8 cellular contexts compared by ENCODE assay signal in the genomic region with DNA sequence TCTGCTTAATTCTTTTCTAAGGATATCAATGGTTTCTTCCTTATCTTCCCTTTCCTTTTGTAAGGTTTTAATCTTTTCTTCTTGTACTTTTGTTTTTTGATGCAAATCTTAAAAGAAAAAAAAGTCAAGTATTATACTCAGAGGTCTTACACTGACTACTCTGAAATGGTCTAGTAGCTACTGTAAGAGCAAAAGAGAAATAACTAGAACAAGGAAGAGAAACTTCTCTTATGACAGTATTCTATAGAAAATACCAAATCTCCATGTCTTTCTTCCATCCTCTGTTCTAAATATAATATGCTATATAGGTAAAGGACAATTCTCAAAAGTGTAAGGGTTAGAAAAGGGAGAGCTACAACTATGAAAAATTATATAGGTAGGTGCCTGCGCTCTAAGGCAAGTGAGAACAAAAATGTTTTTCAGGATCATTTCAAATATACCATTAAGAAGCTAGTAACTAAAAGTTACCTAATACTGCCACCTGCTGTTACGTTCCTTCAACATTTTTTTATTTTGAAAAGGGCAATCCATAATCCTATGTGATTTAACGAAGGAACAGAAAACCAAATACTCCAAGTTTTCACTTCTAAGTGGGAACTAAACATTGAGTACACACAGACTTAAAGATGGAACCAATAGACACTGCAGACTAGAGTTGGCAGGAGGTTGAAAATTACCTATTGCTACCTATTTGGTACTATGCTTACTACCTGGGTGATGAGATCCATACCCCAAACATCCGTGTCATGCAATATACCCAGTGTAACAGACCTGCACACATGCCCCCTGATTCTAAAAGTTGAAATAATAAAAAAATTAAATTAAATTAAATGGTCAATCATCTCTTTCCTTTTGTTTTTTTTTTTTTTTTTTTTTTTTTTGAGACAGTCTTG. TPM values are rescaled to one million over a fixed set of nuclear protein-coding genes. Genes with fewer than 3 reads are reported as not detected.
DNase-seq lines count a peak whose midpoint lies in the region; ATAC-seq and TF ChIP-seq lines count a peak whose summit lies in the region.

No MANE protein-coding gene starts in this region.

- H3K4me3 ChIP-seq in GM23338 = no peak overlapping the region
- no peak overlapping the region for H3K4me3 ChIP-seq in WERI-Rb-1 (ENCODE audit: low read depth, low read length)
- no peak overlapping the region for H3K4me3 ChIP-seq in cardiac muscle cell
- no peak overlapping the region for H3K4me3 ChIP-seq in gastrocnemius medialis

- intact Hi-C loops in gastrocnemius medialis (cut with DNase I; ENCODE audit: low total_unique reads) = loop anchor here (1.0 to 5.0 kb wide), 2 partner anchors 63 to 1315 kb away; no protein-coding TSS in a partner anchor

- peak; percentile 63 for DNase-seq in DMS153 treated with DMSO at 0.1 percent for 48 hours (lab: John Stamatoyannopoulos, UW; ENCODE audit: unreplicated experiment)
- DNase-seq in GM23338 (ENCODE audit: low spot score) = peak; percentile 69
- peak; percentile 56 for DNase-seq in NCI-H146 treated with DMSO at 0.1 percent for 48 hours (lab: John Stamatoyannopoulos, UW; ENCODE audit: unreplicated experiment)
- DNase-seq in WERI-Rb-1 = no peak
- peak; percentile 63 to 74 for DNase-seq in cardiac muscle cell (ENCODE audit: low read depth in 1 of 2, low spot score in 1 of 2)
- no peak for DNase-seq in gastrocnemius medialis
- no peak for DNase-seq in T1000 (lab: John Stamatoyannopoulos, UW)

- H3K9me2 ChIP-seq in GM23338 (ENCODE audit: insufficient read depth) = no peaks in the 10 kb centered on the region

- 0 out of 2 replicates have a peak, but pooled peaks cover 4% of the 10 kb centered on the region for H3K4me1 ChIP-seq in GM23338 (ENCODE audit: insufficient read depth)
- H3K4me1 ChIP-seq in cardiac muscle cell (ENCODE audit: low read depth) = peaks cover 30% of the 10 kb centered on the region
- no peaks in the 10 kb centered on the region for H3K4me1 ChIP-seq in gastrocnemius medialis

- TF ChIP-seq CTCF in GM23338 (conservative IDR thresholded peaks at IDR 0.05; ENCODE audit: low read depth in 2 of 2) = peak in 1 of 2 experiments; percentile 67; a peak in 3 of 4 replicates
- TF ChIP-seq CTCF in WERI-Rb-1 (IDR thresholded peaks at IDR 0.05; ENCODE audit: low read depth, low read length) = 0 out of 2 replicates have a peak, but pooled peaks have one; percentile 4
- peak; percentile 46 for TF ChIP-seq CTCF in cardiac muscle cell (IDR thresholded peaks at IDR 0.05; ENCODE audit: low read depth, low read length)
- peak; percentile 36 to 56 (median 44) for TF ChIP-seq CTCF in gastrocnemius medialis (IDR thresholded peaks at IDR 0.05 in 4 of 5, conservative IDR thresholded peaks at IDR 0.05 in 1 of 5)

- H3K27ac ChIP-seq in GM23338 (ENCODE audit: low read depth) = no peak overlapping the region; the same call in 1 of the 2 replicates
- no peak overlapping the region for H3K27ac ChIP-seq in WERI-Rb-1
- H3K27ac ChIP-seq in cardiac muscle cell = peak overlapping the region; percentile 6
- no peak overlapping the region for H3K27ac ChIP-seq in gastrocnemius medialis

- H3K79me2 ChIP-seq in GM23338 (replicated peaks; ENCODE audit: insufficient read depth) = no peaks in the 10 kb centered on the region

- no peak overlapping the region for H3K4me3 Mint-ChIP-seq in GM23338
- no peak overlapping the region for H3K4me3 Mint-ChIP-seq in activated T-helper 17 cell treated with anti-CD3 and anti-CD28 coated beads, Interleukin-2, amount 50 U/mL, for 72 hours

- ATAC-seq in GM23338 (no peak), gastrocnemius medialis (peak in 1 of 2 donors; percentile 60)
- no peak for ATAC-seq in activated T-helper 17 cell treated with anti-CD3 and anti-CD28 coated beads, Interleukin-2, amount 50 U/mL, for 72 hours (replicated peaks)

- no peaks in the 10 kb centered on the region for H3K9me3 ChIP-seq in WERI-Rb-1 (ENCODE audit: severe bottlenecking)
- no peaks in the 10 kb centered on the region for H3K9me3 ChIP-seq in cardiac muscle cell (ENCODE audit: low read depth)
- no peaks in the 10 kb centered on the region for H3K9me3 ChIP-seq in gastrocnemius medialis

- H3K4me2 ChIP-seq in GM23338 = no peak overlapping the region

- H3K27ac Mint-ChIP-seq in GM23338 = no peak overlapping the region
- H3K27ac Mint-ChIP-seq in activated T-helper 17 cell treated with anti-CD3 and anti-CD28 coated beads, Interleukin-2, amount 50 U/mL, for 72 hours = no peak overlapping the region

- in situ Hi-C loops in gastrocnemius medialis (cut with MboI; ENCODE audit: low sequenced_read_pairs in 4 of 4) = loop anchor here in 3 of 4 donors (5.0 to 10.0 kb wide), 2 partner anchors 58 to 60 kb away; no protein-coding TSS in a partner anchor

- H3K4me1 Mint-ChIP-seq in GM23338 = peaks cover 8% of the 10 kb centered on the region; the same call in 2 of the 3 replicates
- H3K4me1 Mint-ChIP-seq in activated T-helper 17 cell treated with anti-CD3 and anti-CD28 coated beads, Interleukin-2, amount 50 U/mL, for 72 hours = no peaks in the 10 kb centered on the region

- H4K20me1 ChIP-seq in GM23338 (replicated peaks; ENCODE audit: insufficient read depth) = no peaks in the 10 kb centered on the region

- H3K36me3 ChIP-seq in GM23338 (ENCODE audit: insufficient read depth) (peaks cover 30% of the 10 kb centered on the region; the same call in 1 of the 2 replicates), WERI-Rb-1 (peaks cover 59% of the 10 kb centered on the region), cardiac muscle cell (no peaks in the 10 kb centered on the region), gastrocnemius medialis (no peaks in the 10 kb centered on the region)

- H3K27me3 ChIP-seq in GM23338 (ENCODE audit: insufficient read depth) = no peaks in the 10 kb centered on the region
- H3K27me3 ChIP-seq in WERI-Rb-1 (ENCODE audit: insufficient read depth, low read depth, severe bottlenecking) = no peaks in the 10 kb centered on the region
- no peaks in the 10 kb centered on the region for H3K27me3 ChIP-seq in cardiac muscle cell
- no peaks in the 10 kb centered on the region for H3K27me3 ChIP-seq in gastrocnemius medialis

- H3K36me3 Mint-ChIP-seq in GM23338 (ENCODE audit: low read depth) = peaks cover 39% of the 10 kb centered on the region
- peaks cover 31% of the 10 kb centered on the region for H3K36me3 Mint-ChIP-seq in activated T-helper 17 cell treated with anti-CD3 and anti-CD28 coated beads, Interleukin-2, amount 50 U/mL, for 72 hours (ENCODE audit: low read depth)

- no peaks in the 10 kb centered on the region for H3K27me3 Mint-ChIP-seq in GM23338 (ENCODE audit: insufficient read depth, low read depth, poor library complexity)
- no peaks in the 10 kb centered on the region for H3K27me3 Mint-ChIP-seq in activated T-helper 17 cell treated with anti-CD3 and anti-CD28 coated beads, Interleukin-2, amount 50 U/mL, for 72 hours

- H2AFZ ChIP-seq in GM23338 = no peak overlapping the region

- TF ChIP-seq POLR2A in gastrocnemius medialis (IDR thresholded peaks at IDR 0.05) = no peak

- no peaks in the 10 kb centered on the region for H3K9me3 Mint-ChIP-seq in GM23338
- no peaks in the 10 kb centered on the region for H3K9me3 Mint-ChIP-seq in activated T-helper 17 cell treated with anti-CD3 and anti-CD28 coated beads, Interleukin-2, amount 50 U/mL, for 72 hours

- H3F3A ChIP-seq in GM23338 (replicated peaks; ENCODE audit: low read depth) = no peaks in the 10 kb centered on the region

TF ChIP-seq in GM23338, 12 proteins besides CTCF, POLR2A, EP300 and RAD21 (continues in another document):
- TF ChIP-seq EZH2 (IDR thresholded peaks at IDR 0.05; ENCODE audit: low read depth, unreplicated experiment) = no peak
- TF ChIP-seq, protein P1, sequence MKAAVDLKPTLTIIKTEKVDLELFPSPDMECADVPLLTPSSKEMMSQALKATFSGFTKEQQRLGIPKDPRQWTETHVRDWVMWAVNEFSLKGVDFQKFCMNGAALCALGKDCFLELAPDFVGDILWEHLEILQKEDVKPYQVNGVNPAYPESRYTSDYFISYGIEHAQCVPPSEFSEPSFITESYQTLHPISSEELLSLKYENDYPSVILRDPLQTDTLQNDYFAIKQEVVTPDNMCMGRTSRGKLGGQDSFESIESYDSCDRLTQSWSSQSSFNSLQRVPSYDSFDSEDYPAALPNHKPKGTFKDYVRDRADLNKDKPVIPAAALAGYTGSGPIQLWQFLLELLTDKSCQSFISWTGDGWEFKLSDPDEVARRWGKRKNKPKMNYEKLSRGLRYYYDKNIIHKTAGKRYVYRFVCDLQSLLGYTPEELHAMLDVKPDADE (IDR thresholded peaks at IDR 0.05) = no peak
- no peak for TF ChIP-seq POLR2AphosphoS5 (IDR thresholded peaks at IDR 0.05; ENCODE audit: low read depth)
- TF ChIP-seq EZH2phosphoT487 (IDR thresholded peaks at IDR 0.05; ENCODE audit: unreplicated experiment) = no peak
- no peak for TF ChIP-seq JUNB (IDR thresholded peaks at IDR 0.05; ENCODE audit: unreplicated experiment)
- no peak for TF ChIP-seq CREB1 (CRISPR knock-in tag; IDR thresholded peaks at IDR 0.05; ENCODE audit: low read depth)

RNA-seq across cellular contexts. Expression of a gene that starts 36.7 kb away (rescaled TPM):
- 47.8 and 63.5 TPM in 2 replicates for total RNA-seq in GM23338 (2014; rRNA removed; shearing (Covaris generic))
- polyA plus RNA-seq in GM23338 (2016; fragmentation: Nextera tagmentation; extraction: Ambion mirVana) (30.4 and 48.1 TPM in 2 replicates), cardiac muscle cell (8.1 and 16.1 TPM in 2 replicates)
- total RNA-seq in cardiac muscle cell (4.1 and 12.2 TPM in 2 replicates), gastrocnemius medialis (1 to 10 TPM in 2 of 4 donors, under 1 TPM in 2; 0.61 to 1.9 (median 0.96) TPM)
- total RNA-seq in activated T-helper 17 cell treated with anti-CD3 and anti-CD28 coated beads, Interleukin-2, amount 50 U/mL, for 72 hours = 10 to 100 TPM; 35.4 to 55.7 TPM

RNA-seq across cellular contexts. Expression of a gene that starts 37.0 kb away (rescaled TPM):
- 26.6 and 28.7 TPM in 2 replicates for total RNA-seq in GM23338 (2014; rRNA removed; shearing (Covaris generic))
- polyA plus RNA-seq in GM23338 (2016; fragmentation: Nextera tagmentation; extraction: Ambion mirVana) (24.6 and 32.0 TPM in 2 replicates), cardiac muscle cell (27.6 and 50.2 TPM in 2 replicates)
- total RNA-seq in cardiac muscle cell (18.3 and 31.2 TPM in 2 replicates), gastrocnemius medialis (1 to 10 TPM; 3.4 to 7.8 (median 5.7) TPM)
- total RNA-seq in activated T-helper 17 cell treated with anti-CD3 and anti-CD28 coated beads, Interleukin-2, amount 50 U/mL, for 72 hours = 10 to 100 TPM in 1 of 2 donors, 1 to 10 TPM in 1; 9.7 to 19.7 TPM

RNA-seq across cellular contexts. Expression of a gene that starts 42.1 kb away (rescaled TPM):
- total RNA-seq in GM23338 (2014; rRNA removed; shearing (Covaris generic)) = 0.04 and 0.07 TPM in 2 replicates
- not detected in 2 replicates for polyA plus RNA-seq in GM23338 (2016; fragmentation: Nextera tagmentation; extraction: Ambion mirVana)
- 0.24 and 0.56 TPM in 2 replicates for total RNA-seq in cardiac muscle cell
- 0.55 TPM in 1 of 2 replicates, not detected in the other for polyA plus RNA-seq in cardiac muscle cell
- under 1 TPM in 3 of 4 donors, not detected in 1; 0.10 to 0.27 (median 0.13) TPM for total RNA-seq in gastrocnemius medialis
- total RNA-seq in activated T-helper 17 cell treated with anti-CD3 and anti-CD28 coated beads, Interleukin-2, amount 50 U/mL, for 72 hours = under 1 TPM; 0.26 to 0.42 TPM

Comparison
In these comparisons a context has a peak if more than half of its experiments do, and no peak if none do; other contexts are left out.
1. DNase-seq: peak in DMS153 treated with DMSO at 0.1 percent for 48 hours (single experiment), GM23338 (single experiment), NCI-H146 treated with DMSO at 0.1 percent for 48 hours (single experiment) and cardiac muscle cell (2 of 2); none in WERI-Rb-1 (single experiment), gastrocnemius medialis (0 of 2) and T1000 (single experiment).